In genomic region chr11:62324738-62325556, GRCh38 we compare ENCODE assay signal across 8 cellular contexts. TPM values are rescaled to one million over a fixed set of nuclear protein-coding genes. Genes with fewer than 3 reads are reported as not detected.
DNase-seq lines count a peak whose midpoint lies in the region; ATAC-seq, FAIRE-seq and TF ChIP-seq lines count a peak whose summit lies in the region.

No MANE protein-coding gene starts in this region.

- H3K27me3 ChIP-seq in A673 (replicated peaks; ENCODE audit: insufficient read depth, low read depth, low read length, poor library complexity) = no peaks in the 10 kb centered on the region
- no peaks in the 10 kb centered on the region for H3K27me3 ChIP-seq in OCI-LY3 (ENCODE audit: low read depth, low read length)
- no peaks in the 10 kb centered on the region for H3K27me3 ChIP-seq in small intestine (ENCODE audit: control insufficient read depth in 2 of 2, insufficient read depth in 2 of 2, low read length in 2 of 2)

- no peaks in the 10 kb centered on the region for H3K4me1 ChIP-seq in A673 (ENCODE audit: insufficient read depth, low read length, poor library complexity, severe bottlenecking)
- H3K4me1 ChIP-seq in OCI-LY3 (ENCODE audit: low read length) = peaks cover 23% of the 10 kb centered on the region
- no peaks in the 10 kb centered on the region for H3K4me1 ChIP-seq in small intestine (ENCODE audit: control insufficient read depth in 2 of 2, insufficient read depth in 1 of 2, low read depth in 1 of 2, low read length in 1 of 2)

- WGBS in small intestine, 3 donors = 56 to 76% (median 73%) methylated on average over 17 of the region's 17 CpGs

- H3K9me3 ChIP-seq in A673 (ENCODE audit: low read depth, low read length, poor library complexity, severe bottlenecking) (no peaks in the 10 kb centered on the region), OCI-LY3 (ENCODE audit: insufficient read depth, low read length) (no peaks in the 10 kb centered on the region), small intestine (ENCODE audit: control insufficient read depth, low read depth) (no peaks in the 10 kb centered on the region)

- H2AFZ ChIP-seq in OCI-LY3 (ENCODE audit: low read depth, low read length) = no peak overlapping the region

- no peak overlapping the region for H3K4me3 ChIP-seq in A673 (ENCODE audit: low read depth, low read length, poor library complexity, severe bottlenecking)
- H3K4me3 ChIP-seq in OCI-LY3 (ENCODE audit: low read length) = no peak overlapping the region
- H3K4me3 ChIP-seq in small intestine (ENCODE audit: low read depth in 1 of 2, low read length in 2 of 2) = no peak overlapping the region

- no peak for FAIRE-seq in small intestine (lab: Jason Lieb, UNC)

- no peak overlapping the region for H3K4me2 ChIP-seq in OCI-LY3 (ENCODE audit: low read length)

- no peaks in the 10 kb centered on the region for H3K79me2 ChIP-seq in OCI-LY3 (ENCODE audit: low read length)

- ATAC-seq in GM21390 (IDR thresholded peaks at IDR 0.05; ENCODE audit: unreplicated experiment) = no peak

- intact Hi-C loops in A673 (cut with micrococcal nuclease; ENCODE audit: unreplicated experiment) = no loop called here

- TF ChIP-seq CTCF in A673 (conservative IDR thresholded peaks at IDR 0.05; ENCODE audit: low read depth, low read length) (peak; percentile 83), OCI-LY3 (IDR thresholded peaks at IDR 0.05; ENCODE audit: low read depth, low read length) (peak; percentile 66)

- POLR2A ChIA-PET in A673 (lab: Charles Lee; ENCODE audit: low non-redundant PET) = no interaction called here

- H3K9ac ChIP-seq in OCI-LY3 (ENCODE audit: low read length) = no peak overlapping the region

- no TSS peak for BruUV-seq in A673 (replicated peaks; lab: Mats Ljungman, UMichigan)

- no peaks in the 10 kb centered on the region for H3K36me3 ChIP-seq in A673 (ENCODE audit: insufficient read depth, low read length, poor library complexity, severe bottlenecking)
- no peaks in the 10 kb centered on the region for H3K36me3 ChIP-seq in OCI-LY3 (replicated peaks; ENCODE audit: low read depth, low read length)
- no peaks in the 10 kb centered on the region for H3K36me3 ChIP-seq in small intestine (ENCODE audit: control insufficient read depth in 2 of 2, insufficient read depth in 2 of 2, low read length in 2 of 2)

- CTCF ChIA-PET in A673 (lab: Charles Lee) = interaction anchor here (0.7 kb wide), 1 partner anchor 12 kb away, joined by 3 read pairs; no protein-coding TSS in a partner anchor

- no peaks in the 10 kb centered on the region for H4K20me1 ChIP-seq in OCI-LY3 (ENCODE audit: insufficient read depth, low read length)

- no peak overlapping the region for H3K27ac ChIP-seq in A673 (ENCODE audit: low read depth, low read length, poor library complexity, severe bottlenecking)
- H3K27ac ChIP-seq in OCI-LY3 (ENCODE audit: low read length) = no peak overlapping the region
- no peak overlapping the region for H3K27ac ChIP-seq in small intestine (ENCODE audit: low read depth in 1 of 2, low read length in 1 of 2)

- DNase-seq in A673 (ENCODE audit: low spot score) = peak; percentile 73
- peak; percentile 22 for DNase-seq in GM19238 (ENCODE audit: insufficient read length, low spot score)
- peak; percentile 76 for DNase-seq in activated T-cell treated with anti-CD3 and anti-CD28 coated beads for 48 hours (ENCODE audit: low read depth)
- DNase-seq in germinal center (ENCODE audit: low spot score) = peak; percentile 50
- peak; percentile 37 for DNase-seq in small intestine
- DNase-seq in T1000 (lab: John Stamatoyannopoulos, UW) = no peak

RNA-seq across cellular contexts. Expression of gene ASRGL1, which starts 12.3 kb away (rescaled TPM):
- 37.7 and 40.1 TPM in 2 replicates for total RNA-seq in A673 (2021)
- polyA plus RNA-seq in small intestine = 10 to 100 TPM in 1 of 3 donors, 1 to 10 TPM in 2; 3.6 to 19.4 (median 4.9) TPM

RNA-seq across cellular contexts. Expression of gene SCGB1D4, which starts 26.1 kb away (rescaled TPM):
- total RNA-seq in A673 (2021) = not detected in 2 replicates
- not detected for polyA plus RNA-seq in small intestine

RNA-seq across cellular contexts. Expression of gene SCGB2A2, which starts 55.0 kb away (rescaled TPM):
- total RNA-seq in A673 (2021) = not detected in 2 replicates
- polyA plus RNA-seq in small intestine = not detected
